Comparison of ENCODE assay signal across 1 cellular context in the genomic region with DNA sequence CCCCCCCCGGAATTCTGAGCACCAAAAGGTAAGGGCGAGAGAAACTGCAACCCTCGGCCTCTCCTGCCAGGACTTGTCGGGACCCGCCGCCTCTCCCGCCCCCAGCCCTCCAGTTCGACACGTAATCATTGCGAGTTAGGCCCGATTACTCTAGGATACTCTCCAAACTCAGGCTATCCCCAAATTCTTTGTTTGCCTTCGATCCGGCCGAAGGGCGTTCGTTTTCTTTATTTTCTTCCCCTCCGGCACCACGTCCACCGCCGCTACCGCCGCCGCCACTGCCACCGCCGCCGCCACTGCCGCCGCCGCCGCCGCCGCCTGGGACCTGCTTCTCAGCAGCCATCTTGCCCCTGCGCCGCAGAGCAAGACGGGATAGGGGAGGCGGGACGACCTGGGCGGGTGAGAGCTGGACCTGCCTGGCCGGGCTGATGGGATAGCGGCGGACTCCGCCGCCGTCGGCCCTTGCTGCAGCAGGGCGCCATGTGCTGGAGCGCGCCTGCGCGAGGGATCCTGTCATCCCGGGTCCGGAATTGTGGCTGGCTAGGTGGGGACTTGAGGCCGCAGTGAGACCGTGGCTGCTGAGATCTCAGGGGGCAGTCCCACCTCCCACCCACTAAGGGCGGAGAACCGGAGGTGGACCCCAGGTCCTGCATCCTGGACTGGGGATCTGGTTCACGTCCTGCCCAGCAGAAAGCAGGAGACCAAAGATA.
TF ChIP-seq lines count a peak whose summit lies in the region.

Gene SRP68 (minus strand): TSS at position 369 of the 710 bp plus-strand sequence. CDS start 26 bp downstream, at position 343.

TF ChIP-seq in K562, 482 proteins besides CTCF, POLR2A, EP300 and RAD21 (continued from another document and continues in another):
- no peak for TF ChIP-seq USF2 (CRISPR knock-in tag; IDR thresholded peaks at IDR 0.05)
- peak; percentile 9 for TF ChIP-seq ZFP36 (IDR thresholded peaks at IDR 0.05; ENCODE audit: low read depth, low read length, partially characterized antibody)
- no peak for TF ChIP-seq FOXA1 (IDR thresholded peaks at IDR 0.05; ENCODE audit: borderline replicate concordance)
- TF ChIP-seq NFATC3 (IDR thresholded peaks at IDR 0.05), result no peak
- TF ChIP-seq, protein P1, sequence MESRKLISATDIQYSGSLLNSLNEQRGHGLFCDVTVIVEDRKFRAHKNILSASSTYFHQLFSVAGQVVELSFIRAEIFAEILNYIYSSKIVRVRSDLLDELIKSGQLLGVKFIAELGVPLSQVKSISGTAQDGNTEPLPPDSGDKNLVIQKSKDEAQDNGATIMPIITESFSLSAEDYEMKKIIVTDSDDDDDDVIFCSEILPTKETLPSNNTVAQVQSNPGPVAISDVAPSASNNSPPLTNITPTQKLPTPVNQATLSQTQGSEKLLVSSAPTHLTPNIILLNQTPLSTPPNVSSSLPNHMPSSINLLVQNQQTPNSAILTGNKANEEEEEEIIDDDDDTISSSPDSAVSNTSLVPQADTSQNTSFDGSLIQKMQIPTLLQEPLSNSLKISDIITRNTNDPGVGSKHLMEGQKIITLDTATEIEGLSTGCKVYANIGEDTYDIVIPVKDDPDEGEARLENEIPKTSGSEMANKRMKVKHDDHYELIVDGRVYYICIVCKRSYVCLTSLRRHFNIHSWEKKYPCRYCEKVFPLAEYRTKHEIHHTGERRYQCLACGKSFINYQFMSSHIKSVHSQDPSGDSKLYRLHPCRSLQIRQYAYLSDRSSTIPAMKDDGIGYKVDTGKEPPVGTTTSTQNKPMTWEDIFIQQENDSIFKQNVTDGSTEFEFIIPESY (CRISPR knock-in tag; IDR thresholded peaks at IDR 0.05), result peak; percentile 35
- no peak for TF ChIP-seq RBM34 (IDR thresholded peaks at IDR 0.05; ENCODE audit: borderline replicate concordance, insufficient read depth, low read length)
- no peak for TF ChIP-seq THRAP3 (IDR thresholded peaks at IDR 0.05; ENCODE audit: borderline replicate concordance)
- TF ChIP-seq MTA1 (IDR thresholded peaks at IDR 0.05; ENCODE audit: borderline replicate concordance), result no peak
- TF ChIP-seq ARHGAP35 (IDR thresholded peaks at IDR 0.05; ENCODE audit: partially characterized antibody), result no peak
- no peak for TF ChIP-seq PRPF4 (IDR thresholded peaks at IDR 0.05; ENCODE audit: insufficient read depth, low read depth, low read length, poor library complexity, severe bottlenecking)
- no peak for TF ChIP-seq TCFL5 (CRISPR knock-in tag; conservative IDR thresholded peaks at IDR 0.05)
- no peak for TF ChIP-seq ZNF398 (CRISPR knock-in tag; IDR thresholded peaks at IDR 0.05)
- TF ChIP-seq, protein P2, sequence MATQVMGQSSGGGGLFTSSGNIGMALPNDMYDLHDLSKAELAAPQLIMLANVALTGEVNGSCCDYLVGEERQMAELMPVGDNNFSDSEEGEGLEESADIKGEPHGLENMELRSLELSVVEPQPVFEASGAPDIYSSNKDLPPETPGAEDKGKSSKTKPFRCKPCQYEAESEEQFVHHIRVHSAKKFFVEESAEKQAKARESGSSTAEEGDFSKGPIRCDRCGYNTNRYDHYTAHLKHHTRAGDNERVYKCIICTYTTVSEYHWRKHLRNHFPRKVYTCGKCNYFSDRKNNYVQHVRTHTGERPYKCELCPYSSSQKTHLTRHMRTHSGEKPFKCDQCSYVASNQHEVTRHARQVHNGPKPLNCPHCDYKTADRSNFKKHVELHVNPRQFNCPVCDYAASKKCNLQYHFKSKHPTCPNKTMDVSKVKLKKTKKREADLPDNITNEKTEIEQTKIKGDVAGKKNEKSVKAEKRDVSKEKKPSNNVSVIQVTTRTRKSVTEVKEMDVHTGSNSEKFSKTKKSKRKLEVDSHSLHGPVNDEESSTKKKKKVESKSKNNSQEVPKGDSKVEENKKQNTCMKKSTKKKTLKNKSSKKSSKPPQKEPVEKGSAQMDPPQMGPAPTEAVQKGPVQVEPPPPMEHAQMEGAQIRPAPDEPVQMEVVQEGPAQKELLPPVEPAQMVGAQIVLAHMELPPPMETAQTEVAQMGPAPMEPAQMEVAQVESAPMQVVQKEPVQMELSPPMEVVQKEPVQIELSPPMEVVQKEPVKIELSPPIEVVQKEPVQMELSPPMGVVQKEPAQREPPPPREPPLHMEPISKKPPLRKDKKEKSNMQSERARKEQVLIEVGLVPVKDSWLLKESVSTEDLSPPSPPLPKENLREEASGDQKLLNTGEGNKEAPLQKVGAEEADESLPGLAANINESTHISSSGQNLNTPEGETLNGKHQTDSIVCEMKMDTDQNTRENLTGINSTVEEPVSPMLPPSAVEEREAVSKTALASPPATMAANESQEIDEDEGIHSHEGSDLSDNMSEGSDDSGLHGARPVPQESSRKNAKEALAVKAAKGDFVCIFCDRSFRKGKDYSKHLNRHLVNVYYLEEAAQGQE (CRISPR knock-in tag; IDR thresholded peaks at IDR 0.05; ENCODE audit: low read depth), result 0 out of 2 replicates have a peak, but pooled peaks have one; percentile 50
- TF ChIP-seq SP2 (IDR thresholded peaks at IDR 0.05; ENCODE audit: extremely low read depth, low read depth, low read length, poor library complexity, severe bottlenecking), result peak; percentile 76
- TF ChIP-seq, protein P3, sequence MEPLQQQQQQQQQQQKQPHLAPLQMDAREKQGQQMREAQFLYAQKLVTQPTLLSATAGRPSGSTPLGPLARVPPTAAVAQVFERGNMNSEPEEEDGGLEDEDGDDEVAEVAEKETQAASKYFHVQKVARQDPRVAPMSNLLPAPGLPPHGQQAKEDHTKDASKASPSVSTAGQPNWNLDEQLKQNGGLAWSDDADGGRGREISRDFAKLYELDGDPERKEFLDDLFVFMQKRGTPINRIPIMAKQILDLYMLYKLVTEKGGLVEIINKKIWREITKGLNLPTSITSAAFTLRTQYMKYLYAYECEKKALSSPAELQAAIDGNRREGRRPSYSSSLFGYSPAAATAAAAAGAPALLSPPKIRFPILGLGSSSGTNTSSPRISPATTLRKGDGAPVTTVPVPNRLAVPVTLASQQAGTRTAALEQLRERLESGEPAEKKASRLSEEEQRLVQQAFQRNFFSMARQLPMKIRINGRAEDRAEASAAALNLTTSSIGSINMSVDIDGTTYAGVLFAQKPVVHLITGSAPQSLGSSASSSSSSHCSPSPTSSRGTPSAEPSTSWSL (CRISPR knock-in tag; IDR thresholded peaks at IDR 0.05; ENCODE audit: borderline replicate concordance), result 0 out of 2 replicates have a peak, but pooled peaks have one; percentile 30
- TF ChIP-seq, protein P4, sequence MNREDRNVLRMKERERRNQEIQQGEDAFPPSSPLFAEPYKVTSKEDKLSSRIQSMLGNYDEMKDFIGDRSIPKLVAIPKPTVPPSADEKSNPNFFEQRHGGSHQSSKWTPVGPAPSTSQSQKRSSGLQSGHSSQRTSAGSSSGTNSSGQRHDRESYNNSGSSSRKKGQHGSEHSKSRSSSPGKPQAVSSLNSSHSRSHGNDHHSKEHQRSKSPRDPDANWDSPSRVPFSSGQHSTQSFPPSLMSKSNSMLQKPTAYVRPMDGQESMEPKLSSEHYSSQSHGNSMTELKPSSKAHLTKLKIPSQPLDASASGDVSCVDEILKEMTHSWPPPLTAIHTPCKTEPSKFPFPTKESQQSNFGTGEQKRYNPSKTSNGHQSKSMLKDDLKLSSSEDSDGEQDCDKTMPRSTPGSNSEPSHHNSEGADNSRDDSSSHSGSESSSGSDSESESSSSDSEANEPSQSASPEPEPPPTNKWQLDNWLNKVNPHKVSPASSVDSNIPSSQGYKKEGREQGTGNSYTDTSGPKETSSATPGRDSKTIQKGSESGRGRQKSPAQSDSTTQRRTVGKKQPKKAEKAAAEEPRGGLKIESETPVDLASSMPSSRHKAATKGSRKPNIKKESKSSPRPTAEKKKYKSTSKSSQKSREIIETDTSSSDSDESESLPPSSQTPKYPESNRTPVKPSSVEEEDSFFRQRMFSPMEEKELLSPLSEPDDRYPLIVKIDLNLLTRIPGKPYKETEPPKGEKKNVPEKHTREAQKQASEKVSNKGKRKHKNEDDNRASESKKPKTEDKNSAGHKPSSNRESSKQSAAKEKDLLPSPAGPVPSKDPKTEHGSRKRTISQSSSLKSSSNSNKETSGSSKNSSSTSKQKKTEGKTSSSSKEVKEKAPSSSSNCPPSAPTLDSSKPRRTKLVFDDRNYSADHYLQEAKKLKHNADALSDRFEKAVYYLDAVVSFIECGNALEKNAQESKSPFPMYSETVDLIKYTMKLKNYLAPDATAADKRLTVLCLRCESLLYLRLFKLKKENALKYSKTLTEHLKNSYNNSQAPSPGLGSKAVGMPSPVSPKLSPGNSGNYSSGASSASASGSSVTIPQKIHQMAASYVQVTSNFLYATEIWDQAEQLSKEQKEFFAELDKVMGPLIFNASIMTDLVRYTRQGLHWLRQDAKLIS (CRISPR knock-in tag; IDR thresholded peaks at IDR 0.05), result peak; percentile 95; the same call in 1 of the 2 replicates
- TF ChIP-seq, protein P5, sequence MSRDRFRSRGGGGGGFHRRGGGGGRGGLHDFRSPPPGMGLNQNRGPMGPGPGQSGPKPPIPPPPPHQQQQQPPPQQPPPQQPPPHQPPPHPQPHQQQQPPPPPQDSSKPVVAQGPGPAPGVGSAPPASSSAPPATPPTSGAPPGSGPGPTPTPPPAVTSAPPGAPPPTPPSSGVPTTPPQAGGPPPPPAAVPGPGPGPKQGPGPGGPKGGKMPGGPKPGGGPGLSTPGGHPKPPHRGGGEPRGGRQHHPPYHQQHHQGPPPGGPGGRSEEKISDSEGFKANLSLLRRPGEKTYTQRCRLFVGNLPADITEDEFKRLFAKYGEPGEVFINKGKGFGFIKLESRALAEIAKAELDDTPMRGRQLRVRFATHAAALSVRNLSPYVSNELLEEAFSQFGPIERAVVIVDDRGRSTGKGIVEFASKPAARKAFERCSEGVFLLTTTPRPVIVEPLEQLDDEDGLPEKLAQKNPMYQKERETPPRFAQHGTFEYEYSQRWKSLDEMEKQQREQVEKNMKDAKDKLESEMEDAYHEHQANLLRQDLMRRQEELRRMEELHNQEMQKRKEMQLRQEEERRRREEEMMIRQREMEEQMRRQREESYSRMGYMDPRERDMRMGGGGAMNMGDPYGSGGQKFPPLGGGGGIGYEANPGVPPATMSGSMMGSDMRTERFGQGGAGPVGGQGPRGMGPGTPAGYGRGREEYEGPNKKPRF (IDR thresholded peaks at IDR 0.05; ENCODE audit: low read depth, low read length), result no peak
- no peak for TF ChIP-seq DDX20 (tag; IDR thresholded peaks at IDR 0.05; ENCODE audit: low read depth)
- TF ChIP-seq ZNF174 (CRISPR knock-in tag; IDR thresholded peaks at IDR 0.05), result no peak
- TF ChIP-seq GATA2 (CRISPR knock-in tag; IDR thresholded peaks at IDR 0.05), result no peak
- no peak for TF ChIP-seq CHD4 (IDR thresholded peaks at IDR 0.05; ENCODE audit: insufficient read depth, insufficient replicate concordance, low read depth, low read length, poor library complexity, severe bottlenecking)
- no peak for TF ChIP-seq CBFA2T3 (IDR thresholded peaks at IDR 0.05)
- no peak for TF ChIP-seq SMC3 (conservative IDR thresholded peaks at IDR 0.05; ENCODE audit: insufficient read depth, low read depth, low read length)
- no peak for TF ChIP-seq TGIF2 (CRISPR knock-in tag; IDR thresholded peaks at IDR 0.05)
- TF ChIP-seq CAMTA2 (CRISPR knock-in tag; conservative IDR thresholded peaks at IDR 0.05), result no peak
- no peak for TF ChIP-seq ZNF197 (CRISPR knock-in tag; IDR thresholded peaks at IDR 0.05; ENCODE audit: low read depth)
- no peak for TF ChIP-seq ZKSCAN3 (CRISPR knock-in tag; IDR thresholded peaks at IDR 0.05)
- no peak for TF ChIP-seq FOXK2 (conservative IDR thresholded peaks at IDR 0.05 in 1 of 2, IDR thresholded peaks at IDR 0.05 in 1 of 2; ENCODE audit: low read depth in 2 of 2)
- TF ChIP-seq, protein P6, sequence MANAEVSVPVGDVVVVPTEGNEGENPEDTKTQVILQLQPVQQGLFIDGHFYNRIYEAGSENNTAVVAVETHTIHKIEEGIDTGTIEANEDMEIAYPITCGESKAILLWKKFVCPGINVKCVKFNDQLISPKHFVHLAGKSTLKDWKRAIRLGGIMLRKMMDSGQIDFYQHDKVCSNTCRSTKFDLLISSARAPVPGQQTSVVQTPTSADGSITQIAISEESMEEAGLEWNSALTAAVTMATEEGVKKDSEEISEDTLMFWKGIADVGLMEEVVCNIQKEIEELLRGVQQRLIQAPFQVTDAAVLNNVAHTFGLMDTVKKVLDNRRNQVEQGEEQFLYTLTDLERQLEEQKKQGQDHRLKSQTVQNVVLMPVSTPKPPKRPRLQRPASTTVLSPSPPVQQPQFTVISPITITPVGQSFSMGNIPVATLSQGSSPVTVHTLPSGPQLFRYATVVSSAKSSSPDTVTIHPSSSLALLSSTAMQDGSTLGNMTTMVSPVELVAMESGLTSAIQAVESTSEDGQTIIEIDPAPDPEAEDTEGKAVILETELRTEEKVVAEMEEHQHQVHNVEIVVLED (CRISPR knock-in tag; IDR thresholded peaks at IDR 0.05), result 0 out of 2 replicates have a peak, but pooled peaks have one; percentile 18
- TF ChIP-seq, protein P7, sequence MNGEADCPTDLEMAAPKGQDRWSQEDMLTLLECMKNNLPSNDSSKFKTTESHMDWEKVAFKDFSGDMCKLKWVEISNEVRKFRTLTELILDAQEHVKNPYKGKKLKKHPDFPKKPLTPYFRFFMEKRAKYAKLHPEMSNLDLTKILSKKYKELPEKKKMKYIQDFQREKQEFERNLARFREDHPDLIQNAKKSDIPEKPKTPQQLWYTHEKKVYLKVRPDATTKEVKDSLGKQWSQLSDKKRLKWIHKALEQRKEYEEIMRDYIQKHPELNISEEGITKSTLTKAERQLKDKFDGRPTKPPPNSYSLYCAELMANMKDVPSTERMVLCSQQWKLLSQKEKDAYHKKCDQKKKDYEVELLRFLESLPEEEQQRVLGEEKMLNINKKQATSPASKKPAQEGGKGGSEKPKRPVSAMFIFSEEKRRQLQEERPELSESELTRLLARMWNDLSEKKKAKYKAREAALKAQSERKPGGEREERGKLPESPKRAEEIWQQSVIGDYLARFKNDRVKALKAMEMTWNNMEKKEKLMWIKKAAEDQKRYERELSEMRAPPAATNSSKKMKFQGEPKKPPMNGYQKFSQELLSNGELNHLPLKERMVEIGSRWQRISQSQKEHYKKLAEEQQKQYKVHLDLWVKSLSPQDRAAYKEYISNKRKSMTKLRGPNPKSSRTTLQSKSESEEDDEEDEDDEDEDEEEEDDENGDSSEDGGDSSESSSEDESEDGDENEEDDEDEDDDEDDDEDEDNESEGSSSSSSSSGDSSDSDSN (IDR thresholded peaks at IDR 0.05; ENCODE audit: borderline replicate concordance in 1 of 2, low read depth in 2 of 2, low read length in 2 of 2), result peak in 1 of 2 experiments; percentile 73; a peak in 1 of 4 replicates
- TF ChIP-seq SOX6 (IDR thresholded peaks at IDR 0.05), result peak; percentile 22; the same call in 1 of the 2 replicates
- TF ChIP-seq GTF2F1 (IDR thresholded peaks at IDR 0.05; ENCODE audit: low read depth, low read length), result no peak; the same call in 1 of the 2 replicates
- no peak for TF ChIP-seq TCF3 (CRISPR knock-in tag; IDR thresholded peaks at IDR 0.05)
